ENCODE assay signal across 13 cellular contexts in the genomic region with DNA sequence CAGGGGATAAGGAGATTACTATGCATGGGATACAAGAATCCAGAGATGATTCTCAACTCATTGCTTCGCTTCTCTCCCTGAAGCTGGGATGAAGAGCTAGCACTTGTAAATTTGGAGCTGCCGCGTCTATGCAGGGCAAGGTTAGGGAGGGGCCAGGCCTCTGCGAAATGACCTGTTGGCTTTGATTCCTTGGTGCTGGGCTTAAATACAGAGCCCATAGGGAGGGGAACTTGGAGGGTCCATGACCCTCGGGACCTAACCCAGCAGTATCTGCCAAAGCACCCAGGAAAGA. TPM values are rescaled to one million over a fixed set of nuclear protein-coding genes. Genes with fewer than 3 reads are reported as not detected.
A peak's percentile ranks its signal among the peaks of the same experiment; 100 is the strongest.
DNase-seq lines count a peak whose midpoint lies in the region; ATAC-seq and TF ChIP-seq lines count a peak whose summit lies in the region.
"Had no signal": no experiment of that assay in that cellular context is flagged by ENCODE, and none has a peak within 500 bp of the region (broad histone marks: within the 10 kb centered on the region; RNA-seq: fewer than 3 reads in every experiment).

No MANE protein-coding gene starts in this region.

- peak overlapping the region in 1 of 2 donors; percentile 85 for H3K4me3 Mint-ChIP-seq in CD14-positive monocyte
- no peak overlapping the region for H3K4me3 Mint-ChIP-seq in activated CD8-positive, alpha-beta memory T cell treated with anti-CD3 and anti-CD28 coated beads, Interleukin-2, amount 10 ng/mL, durations not matched to agents 7 days and 5 days
- H3K4me3 Mint-ChIP-seq: activated naive CD8-positive, alpha-beta T cell treated with anti-CD3 and anti-CD28 coated beads, Interleukin-2, amount 50 U/mL, for 24 hours; naive B cell; stimulated activated naive CD8-positive, alpha-beta T cell treated with anti-CD3 and anti-CD28 coated beads, Interleukin-15, Interleukin-2, amounts not matched to agents 100 ng/mL and 50 ng/mL, for 24 hours had no signal

- H3K4me2 ChIP-seq in neural cell (ENCODE audit: low read length): peak overlapping the region; percentile 82

- peaks cover 0 to 2% of the 10 kb centered on the region in 2 donors for H3K36me3 Mint-ChIP-seq in CD14-positive monocyte
- H3K36me3 Mint-ChIP-seq in activated CD8-positive, alpha-beta memory T cell treated with anti-CD3 and anti-CD28 coated beads, Interleukin-2, amount 10 ng/mL, durations not matched to agents 7 days and 5 days: peaks cover 2% of the 10 kb centered on the region

- no peaks in the 10 kb centered on the region for H3K9me2 ChIP-seq in neural cell (ENCODE audit: insufficient read depth, low read length)

- in situ Hi-C loops in ACHN (cut with HindIII; ENCODE audit: low pct_ligation_motif_present, low pct_unique_long_range_greater_than_20kb, low sequenced_read_pairs): no loop called here

- intact Hi-C loops in CD14-positive monocyte (cut with micrococcal nuclease): no loop called here

- H2AFZ ChIP-seq in neural cell (ENCODE audit: low read depth, low read length): no peak overlapping the region

- no peaks in the 10 kb centered on the region; the same call in 1 of the 2 replicates for H3K9me3 ChIP-seq in HUES64 (ENCODE audit: insufficient read depth, low read depth, low read length)
- peaks cover 2% of the 10 kb centered on the region for H3K9me3 ChIP-seq in neural cell (ENCODE audit: low read length)

- WGBS in HUES64: 2% methylated on average over 5 of the region's 5 CpGs

- H3K27me3 Mint-ChIP-seq in CD14-positive monocyte (ENCODE audit: low read depth in 3 of 3): peaks cover 47 to 69% (median 54%) of the 10 kb centered on the region in 3 donors
- peaks cover 60% of the 10 kb centered on the region for H3K27me3 Mint-ChIP-seq in activated CD8-positive, alpha-beta memory T cell treated with anti-CD3 and anti-CD28 coated beads, Interleukin-2, amount 10 ng/mL, durations not matched to agents 7 days and 5 days

- no peaks in the 10 kb centered on the region for H3K79me2 ChIP-seq in neural cell (replicated peaks; ENCODE audit: insufficient read depth, low read length)

- H3F3A ChIP-seq in neural cell (ENCODE audit: insufficient read depth, low read length, poor library complexity, severe bottlenecking): no peaks in the 10 kb centered on the region

- H3K27me3 ChIP-seq in HUES64 (ENCODE audit: insufficient read depth, low read length) (peaks cover 91% of the 10 kb centered on the region), neural cell (ENCODE audit: insufficient read depth, low read depth, low read length) (peaks cover 76% of the 10 kb centered on the region)

- H3K27ac ChIP-seq in HUES64 (ENCODE audit: low read depth, low read length): no peak overlapping the region
- no peak overlapping the region for H3K27ac ChIP-seq in neural cell (ENCODE audit: low read length)

- H3K4me1 ChIP-seq in HUES64 (ENCODE audit: insufficient read depth, low read length): peaks cover 4% of the 10 kb centered on the region; the same call in 1 of the 2 replicates

- H3K4me1 Mint-ChIP-seq in CD14-positive monocyte: peaks cover 2% of the 10 kb centered on the region
- peaks cover 4% of the 10 kb centered on the region for H3K4me1 Mint-ChIP-seq in activated CD8-positive, alpha-beta memory T cell treated with anti-CD3 and anti-CD28 coated beads, Interleukin-2, amount 10 ng/mL, durations not matched to agents 7 days and 5 days

- DNase-seq in ACHN (peak; percentile 13), epithelial cell of proximal tubule (ENCODE audit: low read depth) (peak; percentile 20), CD14-positive monocyte (ENCODE audit: low spot score) (no peak)
- DNase-seq in activated CD4-positive, alpha-beta T cell treated with anti-CD3 and anti-CD28 coated beads for 48 hours: no peak
- DNase-seq in activated CD8-positive, alpha-beta memory T cell treated with anti-CD3 and anti-CD28 coated beads, Interleukin-2, amount 10 ng/mL, durations not matched to agents 7 days and 5 days: no peak
- no peak for DNase-seq in stimulated activated CD4-positive, alpha-beta T cell treated with anti-CD3 and anti-CD28 coated beads, Interleukin-12 subunit alpha, Interleukin-12 subunit beta, amount 100 ng/mL, for 4 hours
- DNase-seq: activated naive CD8-positive, alpha-beta T cell treated with anti-CD3 and anti-CD28 coated beads, Interleukin-2, amount 50 U/mL, for 24 hours; naive B cell had no signal

- TF ChIP-seq CTCF in epithelial cell of proximal tubule (conservative IDR thresholded peaks at IDR 0.05; ENCODE audit: low read depth, low read length): no peak
- TF ChIP-seq CTCF in neural cell (IDR thresholded peaks at IDR 0.05; ENCODE audit: poor library complexity, severe bottlenecking): no peak
- no peak for TF ChIP-seq CTCF in CD14-positive monocyte (IDR thresholded peaks at IDR 0.05)

- TF ChIP-seq RAD21 in neural cell (conservative IDR thresholded peaks at IDR 0.05): no peak

- no peak overlapping the region for H3K27ac Mint-ChIP-seq in CD14-positive monocyte
- no peak overlapping the region for H3K27ac Mint-ChIP-seq in activated CD8-positive, alpha-beta memory T cell treated with anti-CD3 and anti-CD28 coated beads, Interleukin-2, amount 10 ng/mL, durations not matched to agents 7 days and 5 days
- H3K27ac Mint-ChIP-seq: activated naive CD8-positive, alpha-beta T cell treated with anti-CD3 and anti-CD28 coated beads, Interleukin-2, amount 50 U/mL, for 24 hours; naive B cell; stimulated activated naive CD8-positive, alpha-beta T cell treated with anti-CD3 and anti-CD28 coated beads, Interleukin-15, Interleukin-2, amounts not matched to agents 100 ng/mL and 50 ng/mL, for 24 hours had no signal

- peak overlapping the region; percentile 59 for H3K4me3 ChIP-seq in HUES64 (ENCODE audit: low read length)
- peak overlapping the region; percentile 54 for H3K4me3 ChIP-seq in epithelial cell of proximal tubule (ENCODE audit: low read depth, low read length)
- peak overlapping the region; percentile 86 for H3K4me3 ChIP-seq in neural cell (ENCODE audit: low read length)
- H3K4me3 ChIP-seq: K562 had no signal

- TF ChIP-seq EP300 in neural cell (conservative IDR thresholded peaks at IDR 0.05; ENCODE audit: poor library complexity, severe bottlenecking): no peak

- H3K36me3 ChIP-seq in HUES64 (ENCODE audit: insufficient read depth, low read length) (no peaks in the 10 kb centered on the region), neural cell (ENCODE audit: insufficient read depth, low read length) (no peaks in the 10 kb centered on the region)

- H3K9ac ChIP-seq in HUES64 (ENCODE audit: low read depth, low read length) (no peak overlapping the region), neural cell (ENCODE audit: low read length) (peak overlapping the region; percentile 39)

- H4K20me1 ChIP-seq in neural cell (ENCODE audit: insufficient read depth): no peaks in the 10 kb centered on the region

- CTCF ChIA-PET in activated CD8-positive, alpha-beta memory T cell treated with anti-CD3 and anti-CD28 coated beads, Interleukin-2, amount 10 ng/mL, durations not matched to agents 7 days and 5 days (lab: Charles Lee): no interaction called here

- ATAC-seq in activated CD8-positive, alpha-beta memory T cell treated with anti-CD3 and anti-CD28 coated beads, Interleukin-2, amount 10 ng/mL, durations not matched to agents 7 days and 5 days: no peak
- ATAC-seq: activated naive CD8-positive, alpha-beta T cell treated with anti-CD3 and anti-CD28 coated beads, Interleukin-2, amount 50 U/mL, for 24 hours had no signal

- H3K9me3 Mint-ChIP-seq in CD14-positive monocyte: peaks cover 0 to 28% (median 5%) of the 10 kb centered on the region in 7 donors
- no peaks in the 10 kb centered on the region for H3K9me3 Mint-ChIP-seq in activated CD8-positive, alpha-beta memory T cell treated with anti-CD3 and anti-CD28 coated beads, Interleukin-2, amount 10 ng/mL, durations not matched to agents 7 days and 5 days (ENCODE audit: low read depth)
- H3K9me3 Mint-ChIP-seq: stimulated activated naive CD8-positive, alpha-beta T cell treated with anti-CD3 and anti-CD28 coated beads, Interleukin-15, Interleukin-2, amounts not matched to agents 100 ng/mL and 50 ng/mL, for 24 hours had no signal

TF ChIP-seq in neural cell, 6 proteins besides CTCF, POLR2A, EP300 and RAD21:
- TF ChIP-seq TAF1 (IDR thresholded peaks at IDR 0.05; ENCODE audit: low read depth): no peak
- no peak for TF ChIP-seq SMC3 (conservative IDR thresholded peaks at IDR 0.05; ENCODE audit: poor library complexity)
- no peak for TF ChIP-seq REST (IDR thresholded peaks at IDR 0.05; ENCODE audit: borderline replicate concordance)
- TF ChIP-seq EZH2 (IDR thresholded peaks at IDR 0.05; ENCODE audit: borderline replicate concordance, insufficient read depth, low read length, poor library complexity, severe bottlenecking): no peak
- no peak for TF ChIP-seq MXI1 (conservative IDR thresholded peaks at IDR 0.05; ENCODE audit: poor library complexity, severe bottlenecking)
- TF ChIP-seq POLR2AphosphoS5 (IDR thresholded peaks at IDR 0.05): no peak
TF ChIP-seq in neural cell: peak in this region for 0.

RNA-seq across cellular contexts. Expression of gene WNT2, which starts 0.7 kb away (rescaled TPM):
- polyA plus RNA-seq in HUES64 (2013, experiment 1 of 2): not detected
- polyA plus RNA-seq in HUES64 (2013, experiment 2 of 2): not detected
- total RNA-seq in epithelial cell of proximal tubule: not detected in 2 replicates
- polyA plus RNA-seq in neural cell (0.16 TPM in 1 of 2 replicates, not detected in the other), CD14-positive monocyte (not detected)
- not detected in 2 replicates for polyA minus RNA-seq in neural cell
- total RNA-seq in activated CD8-positive, alpha-beta memory T cell treated with anti-CD3 and anti-CD28 coated beads, Interleukin-2, amount 10 ng/mL, durations not matched to agents 7 days and 5 days: not detected
- total RNA-seq: K562, SK-MEL-5 had no signal

Comparison
In these comparisons a context has a peak if more than half of its experiments do, and no peak if none do; other contexts are left out.
1. DNase-seq: peak in ACHN (single experiment) and epithelial cell of proximal tubule (single experiment); none in CD14-positive monocyte (single experiment), activated CD4-positive, alpha-beta T cell treated with anti-CD3 and anti-CD28 coated beads for 48 hours (single experiment), activated CD8-positive, alpha-beta memory T cell treated with anti-CD3 and anti-CD28 coated beads, Interleukin-2, amount 10 ng/mL, durations not matched to agents 7 days and 5 days (single experiment) and stimulated activated CD4-positive, alpha-beta T cell treated with anti-CD3 and anti-CD28 coated beads, Interleukin-12 subunit alpha, Interleukin-12 subunit beta, amount 100 ng/mL, for 4 hours (single experiment).
2. Peak in every context shown above with its lines, with median percentiles within 50 percentile points of each other: H3K4me3 ChIP-seq.